ENCODE assay signal across 20 cellular contexts in genomic region chr12:67942704-67943103, GRCh38. TPM values are rescaled to one million over a fixed set of nuclear protein-coding genes. Genes with fewer than 3 reads are reported as not detected.
DNase-seq lines count a peak whose midpoint lies in the region; FAIRE-seq and TF ChIP-seq lines count a peak whose summit lies in the region.
"Had no signal": no experiment of that assay in that cellular context is flagged by ENCODE, and none has a peak within 500 bp of the region (broad histone marks: within the 10 kb centered on the region; RNA-seq: fewer than 3 reads in every experiment).

No MANE protein-coding gene starts in this region.

- peaks cover 25% of the 10 kb centered on the region for H3K4me1 Mint-ChIP-seq in glutamatergic neuron (ENCODE audit: low read depth, unreplicated experiment)
- H3K4me1 Mint-ChIP-seq in activated CD4-positive, alpha-beta memory T cell treated with anti-CD3 and anti-CD28 coated beads for 36 hours (ENCODE audit: low read depth), result peaks cover 2% of the 10 kb centered on the region

- POLR2A ChIA-PET in HEK293T (lab: Yijun Ruan, JAX), result no interaction called here
- POLR2A ChIA-PET in activated CD4-positive, alpha-beta memory T cell treated with anti-CD3 and anti-CD28 coated beads for 36 hours (lab: Charles Lee), result no interaction called here

- DNase-seq in NCI-H1417 (lab: John Stamatoyannopoulos, UW) (peak in 2 of 3 experiments; percentile 12 to 60), NCI-H1417 treated with DMSO at 0.1 percent for 48 hours (lab: John Stamatoyannopoulos, UW) (no peak), LHCN-M2 (ENCODE audit: low read depth) (peak; percentile 52), glutamatergic neuron (no peak), retina (peak; percentile 44), HEK293T (ENCODE audit: extremely low spot score) (no peak), small intestine (no peak)
- DNase-seq in activated CD4-positive, alpha-beta memory T cell treated with anti-CD3 and anti-CD28 coated beads for 36 hours, result no peak

- H3K27ac ChIP-seq in small intestine (ENCODE audit: low read depth in 1 of 2, low read length in 1 of 2), result no peak overlapping the region
- H3K27ac ChIP-seq: 22Rv1, adrenal gland, body of pancreas, KMS-11, neutrophil, SJSA1, testis had no signal

- H3K27me3 ChIP-seq in small intestine (ENCODE audit: control insufficient read depth in 2 of 2, insufficient read depth in 2 of 2, low read length in 2 of 2), result no peaks in the 10 kb centered on the region
- H3K27me3 ChIP-seq: adrenal gland, body of pancreas, SJSA1, testis had no signal

- 83 to 92% (median 92%) methylated on average over 3 of the region's 3 CpGs for WGBS in small intestine, 3 donors

- CTCF ChIA-PET in HEK293T (lab: Yijun Ruan, JAX), result interaction anchor here (0.6 to 1.5 kb wide), 15 partner anchors 12 to 1271 kb away, joined by 3 to 8 read pairs (median 3); no protein-coding TSS in a partner anchor
- CTCF ChIA-PET in activated CD4-positive, alpha-beta memory T cell treated with anti-CD3 and anti-CD28 coated beads for 36 hours (lab: Charles Lee), result interaction anchor here (0.6 to 7.1 kb wide), 43 partner anchors 12 to 782 kb away, joined by 3 to 130 read pairs (median 4); partner anchors contain the start of genes DYRK2 and IFNG-AS1

- no peaks in the 10 kb centered on the region for H3K4me1 ChIP-seq in small intestine (ENCODE audit: control insufficient read depth in 2 of 2, insufficient read depth in 1 of 2, low read depth in 1 of 2, low read length in 1 of 2)
- H3K4me1 ChIP-seq: adrenal gland, testis had no signal

- TF ChIP-seq CTCF in glutamatergic neuron (IDR thresholded peaks at IDR 0.05; ENCODE audit: partially characterized antibody, unreplicated experiment), result no peak

- no peak for FAIRE-seq in small intestine (lab: Jason Lieb, UNC)
- FAIRE-seq: urothelium cell line had no signal

- peak overlapping the region; percentile 5 for H3K4me3 Mint-ChIP-seq in glutamatergic neuron (ENCODE audit: unreplicated experiment)
- H3K4me3 Mint-ChIP-seq in activated CD4-positive, alpha-beta memory T cell treated with anti-CD3 and anti-CD28 coated beads for 36 hours, result no peak overlapping the region
- H3K4me3 Mint-ChIP-seq: CD8-positive, alpha-beta T cell; GM23338; HFFc6 had no signal

- no peaks in the 10 kb centered on the region for H3K9me3 Mint-ChIP-seq in glutamatergic neuron (ENCODE audit: unreplicated experiment)
- no peaks in the 10 kb centered on the region for H3K9me3 Mint-ChIP-seq in activated CD4-positive, alpha-beta memory T cell treated with anti-CD3 and anti-CD28 coated beads for 36 hours
- H3K9me3 Mint-ChIP-seq: CD8-positive, alpha-beta T cell; GM23338; HFFc6 had no signal

- no peaks in the 10 kb centered on the region for H3K27me3 Mint-ChIP-seq in glutamatergic neuron (ENCODE audit: unreplicated experiment)
- H3K27me3 Mint-ChIP-seq in activated CD4-positive, alpha-beta memory T cell treated with anti-CD3 and anti-CD28 coated beads for 36 hours, result peaks cover 10% of the 10 kb centered on the region

- H3K36me3 Mint-ChIP-seq in glutamatergic neuron (ENCODE audit: unreplicated experiment), result no peaks in the 10 kb centered on the region
- H3K36me3 Mint-ChIP-seq in activated CD4-positive, alpha-beta memory T cell treated with anti-CD3 and anti-CD28 coated beads for 36 hours, result no peaks in the 10 kb centered on the region
- H3K36me3 Mint-ChIP-seq: CD8-positive, alpha-beta T cell had no signal

- H3K9me3 ChIP-seq in small intestine (ENCODE audit: control insufficient read depth, low read depth), result no peaks in the 10 kb centered on the region
- H3K9me3 ChIP-seq: adrenal gland, body of pancreas, neutrophil, SJSA1, testis had no signal

- peak overlapping the region; percentile 76 for H3K27ac Mint-ChIP-seq in glutamatergic neuron (ENCODE audit: unreplicated experiment)
- H3K27ac Mint-ChIP-seq in activated CD4-positive, alpha-beta memory T cell treated with anti-CD3 and anti-CD28 coated beads for 36 hours, result no peak overlapping the region
- H3K27ac Mint-ChIP-seq: CD8-positive, alpha-beta T cell; GM23338 had no signal

- no peak overlapping the region for H3K4me3 ChIP-seq in small intestine (ENCODE audit: low read depth in 1 of 2, low read length in 2 of 2)
- H3K4me3 ChIP-seq: adrenal gland, body of pancreas, GM23338, SJSA1, testis had no signal

- intact Hi-C loops in activated CD4-positive, alpha-beta memory T cell treated with anti-CD3 and anti-CD28 coated beads for 36 hours (cut with micrococcal nuclease), result loop anchor here (1.0 to 5.0 kb wide), 3 partner anchors 291 to 586 kb away; no protein-coding TSS in a partner anchor

- no peaks in the 10 kb centered on the region for H3K36me3 ChIP-seq in small intestine (ENCODE audit: control insufficient read depth in 2 of 2, insufficient read depth in 2 of 2, low read length in 2 of 2)
- H3K36me3 ChIP-seq: adrenal gland, neutrophil, SJSA1 had no signal

TF ChIP-seq in HEK293T, 16 proteins besides CTCF, POLR2A, EP300 and RAD21:
- TF ChIP-seq SP1 (IDR thresholded peaks at IDR 0.05), result no peak
- no peak for TF ChIP-seq SUZ12 (IDR thresholded peaks at IDR 0.05)
- TF ChIP-seq L3MBTL2 (conservative IDR thresholded peaks at IDR 0.05), result no peak
- no peak for TF ChIP-seq HDGF (IDR thresholded peaks at IDR 0.05; ENCODE audit: borderline replicate concordance)
- no peak for TF ChIP-seq FOXK2 (IDR thresholded peaks at IDR 0.05)
- TF ChIP-seq BHLHE40 (IDR thresholded peaks at IDR 0.05; ENCODE audit: borderline replicate concordance), result no peak
- no peak for TF ChIP-seq CTBP1 (IDR thresholded peaks at IDR 0.05; ENCODE audit: borderline replicate concordance)
- no peak for TF ChIP-seq NFRKB (IDR thresholded peaks at IDR 0.05)
- TF ChIP-seq TARDBP (IDR thresholded peaks at IDR 0.05), result no peak
- TF ChIP-seq ELF4 (IDR thresholded peaks at IDR 0.05), result no peak
- no peak for TF ChIP-seq ARNT (IDR thresholded peaks at IDR 0.05)
- no peak for TF ChIP-seq FOXA1 (IDR thresholded peaks at IDR 0.05)
- TF ChIP-seq ZNF384 (IDR thresholded peaks at IDR 0.05), result no peak
- no peak for TF ChIP-seq LEF1 (IDR thresholded peaks at IDR 0.05; ENCODE audit: borderline replicate concordance)

RNA-seq across cellular contexts. Expression of gene IFNG-AS1, which starts 46.5 kb away (rescaled TPM):
- not detected in 2 replicates for total RNA-seq in LHCN-M2 (2014; rRNA removed)
- polyA plus RNA-seq in LHCN-M2 (2012), result not detected
- not detected for total RNA-seq in glutamatergic neuron (ENCODE audit: unreplicated experiment)
- not detected for polyA plus RNA-seq in small intestine
- 1 to 10 TPM in 1 of 2 experiments, under 1 TPM in 1; 0.48 to 1.1 TPM for total RNA-seq in activated CD4-positive, alpha-beta memory T cell treated with anti-CD3 and anti-CD28 coated beads for 36 hours
- total RNA-seq: body of pancreas, GM23338, HFFc6, mammary epithelial cell, SJSA1 had no signal
- polyA plus RNA-seq: adrenal gland, GM23338, mammary epithelial cell had no signal

Comparison
In these comparisons a context has a peak if more than half of its experiments do, and no peak if none do; other contexts are left out.
1. DNase-seq: peak in NCI-H1417 (2 of 3), LHCN-M2 (single experiment) and retina (single experiment); none in NCI-H1417 treated with DMSO at 0.1 percent for 48 hours (single experiment), glutamatergic neuron (single experiment), HEK293T (single experiment), small intestine (single experiment) and activated CD4-positive, alpha-beta memory T cell treated with anti-CD3 and anti-CD28 coated beads for 36 hours (single experiment).